21 cellular contexts compared by ENCODE assay signal in genomic region chr20:49646528-49646927, GRCh38.
"Had no signal": no experiment of that assay in that cellular context is flagged by ENCODE, and none has a peak within 500 bp of the region (broad histone marks: within the 10 kb centered on the region; RNA-seq: fewer than 3 reads in every experiment).

No MANE protein-coding gene starts in this region.

- ATAC-seq: left cardiac atrium; lower lobe of right lung; stimulated activated naive CD8-positive, alpha-beta T cell treated with anti-CD3 and anti-CD28 coated beads, Interleukin-15, Interleukin-2, amounts not matched to agents 100 U/mL and 50 U/mL, for 24 hours had no signal

- H3K4me1 ChIP-seq: foreskin keratinocyte, suprapubic skin had no signal

- H3K27ac Mint-ChIP-seq: dendritic cell treated with granulocyte-macrophage colony-stimulating factor and Interleukin-4, amounts not matched to agents 40 ng/mL and 50 ng/mL, for 4 days; nephron progenitor cell; type B pancreatic cell had no signal

- H3K4me3 ChIP-seq: hepatocyte, left ventricle myocardium inferior, lower lobe of right lung, suprapubic skin, thyroid gland had no signal

- H3K9me3 Mint-ChIP-seq: dendritic cell treated with granulocyte-macrophage colony-stimulating factor and Interleukin-4, amounts not matched to agents 40 ng/mL and 50 ng/mL, for 4 days; nephron progenitor cell; type B pancreatic cell had no signal

- H3K27ac ChIP-seq: foreskin keratinocyte, hepatocyte, left ventricle myocardium inferior, lower lobe of right lung, suprapubic skin, thyroid gland had no signal

- DNase-seq: erythroblast; kidney; left cardiac atrium; left ventricle myocardium inferior; lower lobe of right lung; mesenchymal stem cell; midbrain; nephron progenitor cell; posterior cingulate gyrus; small intestine; stimulated activated CD4-positive, alpha-beta T cell treated with anti-CD3 and anti-CD28 coated beads, Interleukin-12 subunit alpha, Interleukin-12 subunit beta, amount 100 ng/mL, for 4 hours; stimulated activated naive CD8-positive, alpha-beta T cell treated with anti-CD3 and anti-CD28 coated beads, Interleukin-15, Interleukin-2, amounts not matched to agents 100 U/mL and 50 U/mL, for 24 hours; thyroid gland had no signal

- H3K9me3 ChIP-seq: left ventricle myocardium inferior, lower lobe of right lung, suprapubic skin, thyroid gland had no signal

- FAIRE-seq: colon, endothelial cell of umbilical vein, kidney, small intestine, urothelium cell line had no signal

- H3K27me3 ChIP-seq: foreskin keratinocyte, hepatocyte, suprapubic skin, thyroid gland had no signal

- H3K4me3 Mint-ChIP-seq: dendritic cell treated with granulocyte-macrophage colony-stimulating factor and Interleukin-4, amounts not matched to agents 40 ng/mL and 50 ng/mL, for 4 days; nephron progenitor cell; type B pancreatic cell had no signal

- H2AFZ ChIP-seq: hepatocyte had no signal

- H3K4me2 ChIP-seq: hepatocyte had no signal

- H3K27me3 Mint-ChIP-seq: dendritic cell treated with granulocyte-macrophage colony-stimulating factor and Interleukin-4, amounts not matched to agents 40 ng/mL and 50 ng/mL, for 4 days; type B pancreatic cell had no signal
